In genomic region chr11:46686886-46687810, GRCh38 we compare ENCODE assay signal across 9 cellular contexts. TPM values are rescaled to one million over a fixed set of nuclear protein-coding genes. Genes with fewer than 3 reads are reported as not detected.
DNase-seq lines count a peak whose midpoint lies in the region; ATAC-seq and TF ChIP-seq lines count a peak whose summit lies in the region.
"Had no signal": no experiment of that assay in that cellular context is flagged by ENCODE, and none has a peak within 500 bp of the region (broad histone marks: within the 10 kb centered on the region; RNA-seq: fewer than 3 reads in every experiment).

No MANE protein-coding gene starts in this region.

- H3K4me1 Mint-ChIP-seq in naive thymus-derived CD8-positive, alpha-beta T cell = peaks cover 0 to 23% (median 1%) of the 10 kb centered on the region in 4 donors

- POLR2A ChIA-PET in naive thymus-derived CD8-positive, alpha-beta T cell (lab: Charles Lee) = interaction anchor here (1.4 kb wide), 1 partner anchor 13 kb away, joined by 6 read pairs; the partner anchor contains the start of gene ARHGAP1

- H3K4me1 ChIP-seq in esophagus (ENCODE audit: control insufficient read depth in 2 of 2, insufficient read depth in 2 of 2, low read length in 1 of 2) = peaks cover 0 to 12% of the 10 kb centered on the region in 2 donors
- peaks cover 11% of the 10 kb centered on the region for H3K4me1 ChIP-seq in osteoblast (ENCODE audit: insufficient read depth, low read length)
- no peaks in the 10 kb centered on the region for H3K4me1 ChIP-seq in HAP-1

- WGBS in esophagus, 2 donors = 43 to 58% methylated on average over 15 of the region's 15 CpGs

- peak overlapping the region; percentile 94 to 96 for H3K27ac ChIP-seq in esophagus (ENCODE audit: low read depth in 2 of 2, low read length in 1 of 2)
- peak overlapping the region; percentile 69 for H3K27ac ChIP-seq in osteoblast (ENCODE audit: low read depth, low read length)
- H3K27ac ChIP-seq: KMS-11 had no signal

- H3K4me2 ChIP-seq in osteoblast (ENCODE audit: insufficient read depth, low read length) = peak overlapping the region; percentile 13
- H3K4me2 ChIP-seq: KMS-11 had no signal

- no peak for TF ChIP-seq CTCF in osteoblast (IDR thresholded peaks at IDR 0.05; ENCODE audit: extremely low read depth, low read depth, low read length)

- no peak overlapping the region for H2AFZ ChIP-seq in osteoblast (ENCODE audit: low read length)

- H3K9me3 Mint-ChIP-seq in naive thymus-derived CD8-positive, alpha-beta T cell = no peaks in the 10 kb centered on the region

- ATAC-seq in naive thymus-derived CD8-positive, alpha-beta T cell = no peak
- no peak for ATAC-seq in HG03108 (IDR thresholded peaks at IDR 0.05; ENCODE audit: unreplicated experiment)

- H3K36me3 Mint-ChIP-seq in naive thymus-derived CD8-positive, alpha-beta T cell = peaks cover 0 to 81% (median 5%) of the 10 kb centered on the region in 3 donors

- peaks cover 20% of the 10 kb centered on the region for H3K79me2 ChIP-seq in osteoblast (ENCODE audit: insufficient read depth, low read length)

- peak overlapping the region in 4 of 10 donors; percentile 9 to 66 (median 51) for H3K27ac Mint-ChIP-seq in naive thymus-derived CD8-positive, alpha-beta T cell

- H3K9me3 ChIP-seq in esophagus (ENCODE audit: control insufficient read depth in 2 of 2, insufficient read depth in 1 of 2, low read depth in 1 of 2, low read length in 1 of 2) = no peaks in the 10 kb centered on the region
- no peaks in the 10 kb centered on the region for H3K9me3 ChIP-seq in osteoblast (ENCODE audit: low read depth, low read length)
- no peaks in the 10 kb centered on the region for H3K9me3 ChIP-seq in HAP-1

- in situ Hi-C loops in HAP-1 (cut with MboI; ENCODE audit: low sequenced_read_pairs) = no loop called here

- no peak overlapping the region for H3K4me3 Mint-ChIP-seq in naive thymus-derived CD8-positive, alpha-beta T cell

- H3K4me3 ChIP-seq in esophagus (ENCODE audit: low read depth in 1 of 2, low read length in 2 of 2) (no peak overlapping the region), osteoblast (ENCODE audit: insufficient read depth, low read length) (no peak overlapping the region), HAP-1 (no peak overlapping the region)

- H3K36me3 ChIP-seq in esophagus (ENCODE audit: control insufficient read depth in 2 of 2, insufficient read depth in 2 of 2, low read length in 1 of 2) (peaks cover 3 to 16% of the 10 kb centered on the region in 2 donors), osteoblast (ENCODE audit: insufficient read depth, low read length) (peaks cover 40% of the 10 kb centered on the region), HAP-1 (replicated peaks) (0 out of 2 replicates have a peak, but pooled peaks cover 5% of the 10 kb centered on the region)

- DNase-seq in COR-L47 (lab: John Stamatoyannopoulos, UW) = peak; percentile 25
- DNase-seq in NCI-H1694 (lab: John Stamatoyannopoulos, UW) = peak; percentile 13
- peak; percentile 98 for DNase-seq in osteoblast (ENCODE audit: insufficient read length, low spot score, missing footprints)
- DNase-seq in HAP-1 (ENCODE audit: low spot score in 2 of 2) = no peak
- DNase-seq in naive thymus-derived CD8-positive, alpha-beta T cell = no peak
- no peak for DNase-seq in NCI-H2107 (lab: John Stamatoyannopoulos, UW)

- peaks cover 3% of the 10 kb centered on the region for H4K20me1 ChIP-seq in osteoblast (ENCODE audit: insufficient read depth, low read length)

- H3K27me3 Mint-ChIP-seq in naive thymus-derived CD8-positive, alpha-beta T cell = no peaks in the 10 kb centered on the region

- H3K27me3 ChIP-seq in esophagus (ENCODE audit: control insufficient read depth in 1 of 2, insufficient read depth in 2 of 2, low read length in 2 of 2) (no peaks in the 10 kb centered on the region), osteoblast (ENCODE audit: insufficient read depth, low read length) (no peaks in the 10 kb centered on the region), HAP-1 (ENCODE audit: low read depth) (no peaks in the 10 kb centered on the region)

RNA-seq across cellular contexts. Expression of gene ARHGAP1, which starts 13.3 kb away (rescaled TPM):
- 10 to 100 TPM; 27.3 to 33.8 TPM for polyA plus RNA-seq in esophagus
- total RNA-seq in osteoblast = 88.3 and 100 TPM in 2 replicates
- total RNA-seq in naive thymus-derived CD8-positive, alpha-beta T cell = 10 to 100 TPM; 67.5 to 71.2 TPM
- 10 to 100 TPM; 35.5 to 63.1 (median 43.5) TPM for polyA plus RNA-seq in naive thymus-derived CD8-positive, alpha-beta T cell

RNA-seq across cellular contexts. Expression of gene ZNF408, which starts 13.7 kb away (rescaled TPM):
- 1 to 10 TPM; 7.8 to 8.1 TPM for polyA plus RNA-seq in esophagus
- total RNA-seq in osteoblast = 16.2 and 16.3 TPM in 2 replicates
- total RNA-seq in naive thymus-derived CD8-positive, alpha-beta T cell = 10 to 100 TPM; 21.4 to 26.5 TPM
- 10 to 100 TPM in 1 of 3 donors, 1 to 10 TPM in 2; 6.3 to 11.7 (median 9.6) TPM for polyA plus RNA-seq in naive thymus-derived CD8-positive, alpha-beta T cell

RNA-seq across cellular contexts. Expression of gene F2, which starts 31.9 kb away (rescaled TPM):
- under 1 TPM in 1 of 2 donors, not detected in 1; 0.04 TPM for polyA plus RNA-seq in esophagus
- total RNA-seq in osteoblast = not detected in 2 replicates
- total RNA-seq in naive thymus-derived CD8-positive, alpha-beta T cell = not detected
- polyA plus RNA-seq in naive thymus-derived CD8-positive, alpha-beta T cell = not detected

Comparison
In these comparisons a context has a peak if more than half of its experiments do, and no peak if none do; other contexts are left out.
1. DNase-seq: peak in COR-L47 (single experiment), NCI-H1694 (single experiment) and osteoblast (single experiment); none in HAP-1 (0 of 2), naive thymus-derived CD8-positive, alpha-beta T cell (0 of 10) and NCI-H2107 (single experiment).